ENCODE assay signal across 9 cellular contexts in genomic region chr12:93089805-93090569, GRCh38.
A peak's percentile ranks its signal among the peaks of the same experiment; 100 is the strongest.
DNase-seq lines count a peak whose midpoint lies in the region; ATAC-seq and TF ChIP-seq lines count a peak whose summit lies in the region.
"Had no signal": no experiment of that assay in that cellular context is flagged by ENCODE, and none has a peak within 500 bp of the region (broad histone marks: within the 10 kb centered on the region; RNA-seq: fewer than 3 reads in every experiment).

No MANE protein-coding gene starts in this region.

- H2AFZ ChIP-seq in H9 (ENCODE audit: low read length) = peak overlapping the region; percentile 33
- no peak overlapping the region for H2AFZ ChIP-seq in Karpas-422 (ENCODE audit: low read length)

- WGBS in H9 (ENCODE audit: extremely low coverage, insufficient read length, low lambda C conversion rate) = no CpG with 5 or more reads among the region's 5 CpGs

- H3K9ac ChIP-seq in H9 (ENCODE audit: extremely low read depth, insufficient read length, low read length) (no peak overlapping the region), Karpas-422 (ENCODE audit: low read length) (no peak overlapping the region)

- H3K23me2 ChIP-seq in H9 (ENCODE audit: insufficient read length, low read depth, low read length, poor library complexity, severe bottlenecking) = no peaks in the 10 kb centered on the region

- H3K36me3 Mint-ChIP-seq in H9 (ENCODE audit: insufficient read depth in 1 of 3, low read depth in 3 of 3) (peaks cover 0 to 6% (median 1%) of the 10 kb centered on the region in 3 experiments), T-helper 17 cell (ENCODE audit: low read depth) (peaks cover 3% of the 10 kb centered on the region)

- H2BK20ac ChIP-seq in H9 (ENCODE audit: low read depth, low read length, poor library complexity, severe bottlenecking) = no peak overlapping the region

- ATAC-seq in T-helper 17 cell = peak; percentile 49
- no peak for ATAC-seq in HG02870 (IDR thresholded peaks at IDR 0.05; ENCODE audit: unreplicated experiment)
- ATAC-seq in GM19452 (IDR thresholded peaks at IDR 0.05; ENCODE audit: unreplicated experiment) = no peak
- ATAC-seq: sciatic nerve had no signal

- H4K8ac ChIP-seq in H9 (replicated peaks; ENCODE audit: insufficient read length, low read depth, low read length) = no peak overlapping the region

- H4K91ac ChIP-seq in H9 (ENCODE audit: insufficient read length, low read depth, low read length) = no peak overlapping the region

- no peak overlapping the region for H2BK5ac ChIP-seq in H9 (ENCODE audit: insufficient read length, low read length)

- no peak overlapping the region for H4K5ac ChIP-seq in H9 (ENCODE audit: insufficient read length, low read depth, low read length)

- no peak overlapping the region for H3K56ac ChIP-seq in H9 (ENCODE audit: insufficient read length, low read depth, low read length)

- H3K9me3 ChIP-seq in A673 (ENCODE audit: low read depth, low read length, poor library complexity, severe bottlenecking) = peaks cover 6% of the 10 kb centered on the region
- H3K9me3 ChIP-seq in H9 (ENCODE audit: control insufficient read depth, low read depth, low read length) = no peaks in the 10 kb centered on the region
- H3K9me3 ChIP-seq in T-helper 17 cell (ENCODE audit: control insufficient read depth, low read length, poor library complexity, severe bottlenecking) = no peaks in the 10 kb centered on the region
- H3K9me3 ChIP-seq in Karpas-422 (ENCODE audit: low read length) = no peaks in the 10 kb centered on the region

- H2BK120ac ChIP-seq in H9 (ENCODE audit: low read depth, low read length, poor library complexity, severe bottlenecking) = no peak overlapping the region

- CTCF ChIA-PET in A673 (lab: Charles Lee) = no interaction called here

- H3K27ac Mint-ChIP-seq in H9 = no peak overlapping the region; a peak in 1 of 7 replicates
- no peak overlapping the region for H3K27ac Mint-ChIP-seq in T-helper 17 cell

- no peak overlapping the region for H2AK5ac ChIP-seq in H9 (ENCODE audit: insufficient read length, low read length)

- H3K27ac ChIP-seq in A673 (ENCODE audit: low read depth, low read length, poor library complexity, severe bottlenecking) = no peak overlapping the region
- H3K27ac ChIP-seq in H9 (ENCODE audit: insufficient read length, low read depth, low read length) = no peak overlapping the region
- H3K27ac ChIP-seq in Karpas-422 (ENCODE audit: low read length) = no peak overlapping the region

- H3K4me3 ChIP-seq in A673 (ENCODE audit: low read depth, low read length, poor library complexity, severe bottlenecking) (no peak overlapping the region), Karpas-422 (ENCODE audit: low read length) (no peak overlapping the region)

- H3K4me2 ChIP-seq in H9 (ENCODE audit: insufficient read depth, insufficient read length, low read length) (no peak overlapping the region), Karpas-422 (ENCODE audit: low read depth, low read length, poor library complexity, severe bottlenecking) (no peak overlapping the region)

- POLR2A ChIA-PET in A673 (lab: Charles Lee; ENCODE audit: low non-redundant PET) = no interaction called here

- no peak overlapping the region for H3K23ac ChIP-seq in H9 (ENCODE audit: insufficient read length, low read depth, low read length)

- H3K27me3 ChIP-seq in A673 (replicated peaks; ENCODE audit: insufficient read depth, low read depth, low read length, poor library complexity) = no peaks in the 10 kb centered on the region
- H3K27me3 ChIP-seq in H9 (ENCODE audit: insufficient read depth, low read length) = no peaks in the 10 kb centered on the region
- H3K27me3 ChIP-seq in Karpas-422 (ENCODE audit: low read length) = no peaks in the 10 kb centered on the region

- H3K9me3 Mint-ChIP-seq in H9 = peaks cover 6 to 10% of the 10 kb centered on the region in 2 experiments; a peak in 4 of 5 replicates

- peaks cover 4 to 7% of the 10 kb centered on the region in 2 experiments for H3K4me1 Mint-ChIP-seq in H9
- H3K4me1 Mint-ChIP-seq in T-helper 17 cell = peaks cover 3% of the 10 kb centered on the region

- no peaks in the 10 kb centered on the region; the same call in 1 of the 2 replicates for H3K27me3 Mint-ChIP-seq in H9 (ENCODE audit: low read depth)
- no peaks in the 10 kb centered on the region for H3K27me3 Mint-ChIP-seq in T-helper 17 cell

- no peak overlapping the region for H3K4ac ChIP-seq in H9 (ENCODE audit: low read depth, low read length)

- no TSS peak for BruUV-seq in A673 (replicated peaks; lab: Mats Ljungman, UMichigan)

- H3K36me3 ChIP-seq in A673 (ENCODE audit: insufficient read depth, low read length, poor library complexity, severe bottlenecking) = no peaks in the 10 kb centered on the region
- no peaks in the 10 kb centered on the region for H3K36me3 ChIP-seq in Karpas-422 (ENCODE audit: insufficient read depth, low read length)

- intact Hi-C loops in A673 (cut with micrococcal nuclease; ENCODE audit: unreplicated experiment) = loop anchor here (5.0 kb wide), 1 partner anchor 77 kb away; no protein-coding TSS in a partner anchor

- H3K14ac ChIP-seq in H9 (ENCODE audit: insufficient read depth, low read length) = no peak overlapping the region

- no peak overlapping the region for H3K4me3 Mint-ChIP-seq in H9
- no peak overlapping the region for H3K4me3 Mint-ChIP-seq in T-helper 17 cell

- H3K18ac ChIP-seq in H9 (ENCODE audit: insufficient read length, low read depth, low read length) = no peak overlapping the region

- H3K4me1 ChIP-seq in A673 (ENCODE audit: insufficient read depth, low read length, poor library complexity, severe bottlenecking) (peaks cover 20% of the 10 kb centered on the region), H9 (ENCODE audit: insufficient read depth, low read length) (peaks cover 2% of the 10 kb centered on the region; the same call in 1 of the 2 replicates), Karpas-422 (ENCODE audit: low read length) (no peaks in the 10 kb centered on the region)

- no peak for TF ChIP-seq CTCF in A673 (conservative IDR thresholded peaks at IDR 0.05; ENCODE audit: low read depth, low read length)
- no peak for TF ChIP-seq CTCF in H9 (conservative IDR thresholded peaks at IDR 0.05)

- H3K79me2 ChIP-seq in H9 (ENCODE audit: insufficient read depth, low read length) = no peaks in the 10 kb centered on the region
- no peaks in the 10 kb centered on the region for H3K79me2 ChIP-seq in Karpas-422 (ENCODE audit: low read length)

- no peaks in the 10 kb centered on the region for H3K9me2 ChIP-seq in Karpas-422 (replicated peaks; ENCODE audit: insufficient read depth, low read length)

- no peak overlapping the region for H2BK15ac ChIP-seq in H9 (ENCODE audit: low read depth, low read length)

- no peaks in the 10 kb centered on the region for H3K79me1 ChIP-seq in H9 (ENCODE audit: insufficient read depth, low read depth, low read length, poor library complexity, severe bottlenecking)

- H3T11ph ChIP-seq in H9 (ENCODE audit: low read length) = no peak overlapping the region

- DNase-seq in A673 (ENCODE audit: low spot score) = peak; percentile 50
- DNase-seq in H9 = no peak
- DNase-seq in T-helper 17 cell = no peak
- peak; percentile 61 for DNase-seq in fibroblast of the conjunctiva (ENCODE audit: low read depth)
- DNase-seq in NCI-H1092 treated with DMSO at 0.1 percent for 48 hours (lab: John Stamatoyannopoulos, UW) = no peak
- no peak for DNase-seq in Karpas-422

- H4K20me1 ChIP-seq in H9 (ENCODE audit: control insufficient read depth, insufficient read depth, insufficient read length) (no peaks in the 10 kb centered on the region), Karpas-422 (ENCODE audit: insufficient read depth, low read depth, low read length) (no peaks in the 10 kb centered on the region)

- no peak overlapping the region for H2BK12ac ChIP-seq in H9 (ENCODE audit: insufficient read length, low read depth, low read length)

Comparison
In these comparisons a context has a peak if more than half of its experiments do, and no peak if none do; other contexts are left out.
1. DNase-seq: peak in A673 (single experiment) and fibroblast of the conjunctiva (single experiment); none in H9 (single experiment), T-helper 17 cell (0 of 3), NCI-H1092 treated with DMSO at 0.1 percent for 48 hours (single experiment) and Karpas-422 (single experiment).